1 cellular context compared by ENCODE assay signal in the genomic region with DNA sequence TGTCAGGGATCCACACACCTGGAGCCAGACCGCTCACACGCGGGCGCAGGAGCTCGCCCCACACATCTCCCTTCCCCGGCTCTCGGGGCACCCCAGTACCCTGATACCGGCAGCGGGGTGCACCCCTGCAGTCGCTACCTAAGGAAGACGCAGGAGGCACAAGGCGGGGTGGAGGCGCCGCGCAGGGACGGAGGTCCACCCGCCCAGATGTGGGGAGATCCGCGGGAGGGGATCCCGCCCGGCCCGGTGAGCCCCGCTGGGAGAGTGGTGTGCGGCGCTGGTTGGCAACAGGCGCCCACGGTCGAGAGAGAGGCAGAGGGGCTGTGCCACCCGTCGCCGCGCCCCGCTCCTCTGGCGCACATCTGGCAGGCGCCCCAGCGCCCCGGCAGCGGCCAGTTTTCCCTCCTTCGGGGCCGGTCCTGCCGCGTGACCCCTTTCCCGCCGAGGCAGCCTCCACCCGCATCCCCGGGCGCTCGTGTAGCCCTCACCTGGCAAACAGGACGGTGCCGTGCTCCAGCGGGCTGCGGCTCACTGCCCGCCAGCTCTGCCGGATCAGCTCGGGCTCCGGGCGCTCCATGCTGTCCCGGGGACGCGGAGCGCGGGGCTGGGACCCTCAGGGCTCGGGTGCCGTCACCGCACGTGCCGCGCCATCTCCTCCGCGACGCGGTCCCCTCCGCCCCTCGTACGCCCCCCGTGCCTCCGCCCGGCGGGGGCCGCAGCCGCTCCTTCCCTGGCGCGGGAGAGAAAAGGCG.
A peak's percentile ranks its signal among the peaks of the same experiment; 100 is the strongest.
TF ChIP-seq lines count a peak whose summit lies in the region.

No MANE protein-coding gene starts in this region.

TF ChIP-seq in WTC11, 78 proteins besides CTCF, POLR2A, EP300 and RAD21 (continued from another document):
- TF ChIP-seq, protein P1, sequence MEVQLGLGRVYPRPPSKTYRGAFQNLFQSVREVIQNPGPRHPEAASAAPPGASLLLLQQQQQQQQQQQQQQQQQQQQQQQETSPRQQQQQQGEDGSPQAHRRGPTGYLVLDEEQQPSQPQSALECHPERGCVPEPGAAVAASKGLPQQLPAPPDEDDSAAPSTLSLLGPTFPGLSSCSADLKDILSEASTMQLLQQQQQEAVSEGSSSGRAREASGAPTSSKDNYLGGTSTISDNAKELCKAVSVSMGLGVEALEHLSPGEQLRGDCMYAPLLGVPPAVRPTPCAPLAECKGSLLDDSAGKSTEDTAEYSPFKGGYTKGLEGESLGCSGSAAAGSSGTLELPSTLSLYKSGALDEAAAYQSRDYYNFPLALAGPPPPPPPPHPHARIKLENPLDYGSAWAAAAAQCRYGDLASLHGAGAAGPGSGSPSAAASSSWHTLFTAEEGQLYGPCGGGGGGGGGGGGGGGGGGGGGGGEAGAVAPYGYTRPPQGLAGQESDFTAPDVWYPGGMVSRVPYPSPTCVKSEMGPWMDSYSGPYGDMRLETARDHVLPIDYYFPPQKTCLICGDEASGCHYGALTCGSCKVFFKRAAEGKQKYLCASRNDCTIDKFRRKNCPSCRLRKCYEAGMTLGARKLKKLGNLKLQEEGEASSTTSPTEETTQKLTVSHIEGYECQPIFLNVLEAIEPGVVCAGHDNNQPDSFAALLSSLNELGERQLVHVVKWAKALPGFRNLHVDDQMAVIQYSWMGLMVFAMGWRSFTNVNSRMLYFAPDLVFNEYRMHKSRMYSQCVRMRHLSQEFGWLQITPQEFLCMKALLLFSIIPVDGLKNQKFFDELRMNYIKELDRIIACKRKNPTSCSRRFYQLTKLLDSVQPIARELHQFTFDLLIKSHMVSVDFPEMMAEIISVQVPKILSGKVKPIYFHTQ (CRISPR knock-in tag; IDR thresholded peaks at IDR 0.05), result no peak
- TF ChIP-seq GRHL2 (CRISPR knock-in tag; IDR thresholded peaks at IDR 0.05; ENCODE audit: insufficient replicate concordance, severe bottlenecking), result no peak
- no peak for TF ChIP-seq JUN (CRISPR knock-in tag; IDR thresholded peaks at IDR 0.05)
- TF ChIP-seq, protein P2, sequence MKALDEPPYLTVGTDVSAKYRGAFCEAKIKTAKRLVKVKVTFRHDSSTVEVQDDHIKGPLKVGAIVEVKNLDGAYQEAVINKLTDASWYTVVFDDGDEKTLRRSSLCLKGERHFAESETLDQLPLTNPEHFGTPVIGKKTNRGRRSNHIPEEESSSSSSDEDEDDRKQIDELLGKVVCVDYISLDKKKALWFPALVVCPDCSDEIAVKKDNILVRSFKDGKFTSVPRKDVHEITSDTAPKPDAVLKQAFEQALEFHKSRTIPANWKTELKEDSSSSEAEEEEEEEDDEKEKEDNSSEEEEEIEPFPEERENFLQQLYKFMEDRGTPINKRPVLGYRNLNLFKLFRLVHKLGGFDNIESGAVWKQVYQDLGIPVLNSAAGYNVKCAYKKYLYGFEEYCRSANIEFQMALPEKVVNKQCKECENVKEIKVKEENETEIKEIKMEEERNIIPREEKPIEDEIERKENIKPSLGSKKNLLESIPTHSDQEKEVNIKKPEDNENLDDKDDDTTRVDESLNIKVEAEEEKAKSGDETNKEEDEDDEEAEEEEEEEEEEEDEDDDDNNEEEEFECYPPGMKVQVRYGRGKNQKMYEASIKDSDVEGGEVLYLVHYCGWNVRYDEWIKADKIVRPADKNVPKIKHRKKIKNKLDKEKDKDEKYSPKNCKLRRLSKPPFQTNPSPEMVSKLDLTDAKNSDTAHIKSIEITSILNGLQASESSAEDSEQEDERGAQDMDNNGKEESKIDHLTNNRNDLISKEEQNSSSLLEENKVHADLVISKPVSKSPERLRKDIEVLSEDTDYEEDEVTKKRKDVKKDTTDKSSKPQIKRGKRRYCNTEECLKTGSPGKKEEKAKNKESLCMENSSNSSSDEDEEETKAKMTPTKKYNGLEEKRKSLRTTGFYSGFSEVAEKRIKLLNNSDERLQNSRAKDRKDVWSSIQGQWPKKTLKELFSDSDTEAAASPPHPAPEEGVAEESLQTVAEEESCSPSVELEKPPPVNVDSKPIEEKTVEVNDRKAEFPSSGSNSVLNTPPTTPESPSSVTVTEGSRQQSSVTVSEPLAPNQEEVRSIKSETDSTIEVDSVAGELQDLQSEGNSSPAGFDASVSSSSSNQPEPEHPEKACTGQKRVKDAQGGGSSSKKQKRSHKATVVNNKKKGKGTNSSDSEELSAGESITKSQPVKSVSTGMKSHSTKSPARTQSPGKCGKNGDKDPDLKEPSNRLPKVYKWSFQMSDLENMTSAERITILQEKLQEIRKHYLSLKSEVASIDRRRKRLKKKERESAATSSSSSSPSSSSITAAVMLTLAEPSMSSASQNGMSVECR (CRISPR knock-in tag; IDR thresholded peaks at IDR 0.05; ENCODE audit: borderline replicate concordance), result peak; percentile 50; the same call in 1 of the 2 replicates
- TF ChIP-seq, protein P3, sequence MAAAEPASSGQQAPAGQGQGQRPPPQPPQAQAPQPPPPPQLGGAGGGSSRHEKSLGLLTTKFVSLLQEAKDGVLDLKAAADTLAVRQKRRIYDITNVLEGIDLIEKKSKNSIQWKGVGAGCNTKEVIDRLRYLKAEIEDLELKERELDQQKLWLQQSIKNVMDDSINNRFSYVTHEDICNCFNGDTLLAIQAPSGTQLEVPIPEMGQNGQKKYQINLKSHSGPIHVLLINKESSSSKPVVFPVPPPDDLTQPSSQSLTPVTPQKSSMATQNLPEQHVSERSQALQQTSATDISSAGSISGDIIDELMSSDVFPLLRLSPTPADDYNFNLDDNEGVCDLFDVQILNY (CRISPR knock-in tag; IDR thresholded peaks at IDR 0.05), result no peak
- TF ChIP-seq GTF2I (CRISPR knock-in tag; conservative IDR thresholded peaks at IDR 0.05), result no peak
- TF ChIP-seq ATF1 (CRISPR knock-in tag; IDR thresholded peaks at IDR 0.05), result no peak
- no peak for TF ChIP-seq ZNF423 (CRISPR knock-in tag; IDR thresholded peaks at IDR 0.05)
- TF ChIP-seq, protein P4, sequence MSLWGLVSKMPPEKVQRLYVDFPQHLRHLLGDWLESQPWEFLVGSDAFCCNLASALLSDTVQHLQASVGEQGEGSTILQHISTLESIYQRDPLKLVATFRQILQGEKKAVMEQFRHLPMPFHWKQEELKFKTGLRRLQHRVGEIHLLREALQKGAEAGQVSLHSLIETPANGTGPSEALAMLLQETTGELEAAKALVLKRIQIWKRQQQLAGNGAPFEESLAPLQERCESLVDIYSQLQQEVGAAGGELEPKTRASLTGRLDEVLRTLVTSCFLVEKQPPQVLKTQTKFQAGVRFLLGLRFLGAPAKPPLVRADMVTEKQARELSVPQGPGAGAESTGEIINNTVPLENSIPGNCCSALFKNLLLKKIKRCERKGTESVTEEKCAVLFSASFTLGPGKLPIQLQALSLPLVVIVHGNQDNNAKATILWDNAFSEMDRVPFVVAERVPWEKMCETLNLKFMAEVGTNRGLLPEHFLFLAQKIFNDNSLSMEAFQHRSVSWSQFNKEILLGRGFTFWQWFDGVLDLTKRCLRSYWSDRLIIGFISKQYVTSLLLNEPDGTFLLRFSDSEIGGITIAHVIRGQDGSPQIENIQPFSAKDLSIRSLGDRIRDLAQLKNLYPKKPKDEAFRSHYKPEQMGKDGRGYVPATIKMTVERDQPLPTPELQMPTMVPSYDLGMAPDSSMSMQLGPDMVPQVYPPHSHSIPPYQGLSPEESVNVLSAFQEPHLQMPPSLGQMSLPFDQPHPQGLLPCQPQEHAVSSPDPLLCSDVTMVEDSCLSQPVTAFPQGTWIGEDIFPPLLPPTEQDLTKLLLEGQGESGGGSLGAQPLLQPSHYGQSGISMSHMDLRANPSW (CRISPR knock-in tag; conservative IDR thresholded peaks at IDR 0.05; ENCODE audit: low read depth), result no peak
- no peak for TF ChIP-seq KAT7 (CRISPR knock-in tag; IDR thresholded peaks at IDR 0.05; ENCODE audit: borderline replicate concordance)
- TF ChIP-seq MYBL2 (CRISPR knock-in tag; IDR thresholded peaks at IDR 0.05), result peak; percentile 24; the same call in 1 of the 2 replicates
- peak; percentile 30; the same call in 1 of the 2 replicates for TF ChIP-seq RELA (CRISPR knock-in tag; IDR thresholded peaks at IDR 0.05; ENCODE audit: borderline replicate concordance)
- TF ChIP-seq, protein P5, sequence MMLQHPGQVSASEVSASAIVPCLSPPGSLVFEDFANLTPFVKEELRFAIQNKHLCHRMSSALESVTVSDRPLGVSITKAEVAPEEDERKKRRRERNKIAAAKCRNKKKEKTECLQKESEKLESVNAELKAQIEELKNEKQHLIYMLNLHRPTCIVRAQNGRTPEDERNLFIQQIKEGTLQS (CRISPR knock-in tag; conservative IDR thresholded peaks at IDR 0.05), result no peak
- TF ChIP-seq TP53 (CRISPR knock-in tag; IDR thresholded peaks at IDR 0.05), result no peak
- TF ChIP-seq, protein P6, sequence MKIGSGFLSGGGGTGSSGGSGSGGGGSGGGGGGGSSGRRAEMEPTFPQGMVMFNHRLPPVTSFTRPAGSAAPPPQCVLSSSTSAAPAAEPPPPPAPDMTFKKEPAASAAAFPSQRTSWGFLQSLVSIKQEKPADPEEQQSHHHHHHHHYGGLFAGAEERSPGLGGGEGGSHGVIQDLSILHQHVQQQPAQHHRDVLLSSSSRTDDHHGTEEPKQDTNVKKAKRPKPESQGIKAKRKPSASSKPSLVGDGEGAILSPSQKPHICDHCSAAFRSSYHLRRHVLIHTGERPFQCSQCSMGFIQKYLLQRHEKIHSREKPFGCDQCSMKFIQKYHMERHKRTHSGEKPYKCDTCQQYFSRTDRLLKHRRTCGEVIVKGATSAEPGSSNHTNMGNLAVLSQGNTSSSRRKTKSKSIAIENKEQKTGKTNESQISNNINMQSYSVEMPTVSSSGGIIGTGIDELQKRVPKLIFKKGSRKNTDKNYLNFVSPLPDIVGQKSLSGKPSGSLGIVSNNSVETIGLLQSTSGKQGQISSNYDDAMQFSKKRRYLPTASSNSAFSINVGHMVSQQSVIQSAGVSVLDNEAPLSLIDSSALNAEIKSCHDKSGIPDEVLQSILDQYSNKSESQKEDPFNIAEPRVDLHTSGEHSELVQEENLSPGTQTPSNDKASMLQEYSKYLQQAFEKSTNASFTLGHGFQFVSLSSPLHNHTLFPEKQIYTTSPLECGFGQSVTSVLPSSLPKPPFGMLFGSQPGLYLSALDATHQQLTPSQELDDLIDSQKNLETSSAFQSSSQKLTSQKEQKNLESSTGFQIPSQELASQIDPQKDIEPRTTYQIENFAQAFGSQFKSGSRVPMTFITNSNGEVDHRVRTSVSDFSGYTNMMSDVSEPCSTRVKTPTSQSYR (CRISPR knock-in tag; IDR thresholded peaks at IDR 0.05), result no peak
- TF ChIP-seq, protein P7, sequence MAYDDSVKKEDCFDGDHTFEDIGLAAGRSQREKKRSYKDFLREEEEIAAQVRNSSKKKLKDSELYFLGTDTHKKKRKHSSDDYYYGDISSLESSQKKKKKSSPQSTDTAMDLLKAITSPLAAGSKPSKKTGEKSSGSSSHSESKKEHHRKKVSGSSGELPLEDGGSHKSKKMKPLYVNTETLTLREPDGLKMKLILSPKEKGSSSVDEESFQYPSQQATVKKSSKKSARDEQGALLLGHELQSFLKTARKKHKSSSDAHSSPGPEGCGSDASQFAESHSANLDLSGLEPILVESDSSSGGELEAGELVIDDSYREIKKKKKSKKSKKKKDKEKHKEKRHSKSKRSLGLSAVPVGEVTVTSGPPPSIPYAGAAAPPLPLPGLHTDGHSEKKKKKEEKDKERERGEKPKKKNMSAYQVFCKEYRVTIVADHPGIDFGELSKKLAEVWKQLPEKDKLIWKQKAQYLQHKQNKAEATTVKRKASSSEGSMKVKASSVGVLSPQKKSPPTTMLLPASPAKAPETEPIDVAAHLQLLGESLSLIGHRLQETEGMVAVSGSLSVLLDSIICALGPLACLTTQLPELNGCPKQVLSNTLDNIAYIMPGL (CRISPR knock-in tag; IDR thresholded peaks at IDR 0.05), result peak; percentile 59; the same call in 1 of the 2 replicates
- no peak for TF ChIP-seq NR3C1 (CRISPR knock-in tag; conservative IDR thresholded peaks at IDR 0.05; ENCODE audit: low read depth)
- TF ChIP-seq, protein P8, sequence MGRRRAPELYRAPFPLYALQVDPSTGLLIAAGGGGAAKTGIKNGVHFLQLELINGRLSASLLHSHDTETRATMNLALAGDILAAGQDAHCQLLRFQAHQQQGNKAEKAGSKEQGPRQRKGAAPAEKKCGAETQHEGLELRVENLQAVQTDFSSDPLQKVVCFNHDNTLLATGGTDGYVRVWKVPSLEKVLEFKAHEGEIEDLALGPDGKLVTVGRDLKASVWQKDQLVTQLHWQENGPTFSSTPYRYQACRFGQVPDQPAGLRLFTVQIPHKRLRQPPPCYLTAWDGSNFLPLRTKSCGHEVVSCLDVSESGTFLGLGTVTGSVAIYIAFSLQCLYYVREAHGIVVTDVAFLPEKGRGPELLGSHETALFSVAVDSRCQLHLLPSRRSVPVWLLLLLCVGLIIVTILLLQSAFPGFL (CRISPR knock-in tag; IDR thresholded peaks at IDR 0.05; ENCODE audit: borderline replicate concordance), result no peak
- TF ChIP-seq, protein P9, sequence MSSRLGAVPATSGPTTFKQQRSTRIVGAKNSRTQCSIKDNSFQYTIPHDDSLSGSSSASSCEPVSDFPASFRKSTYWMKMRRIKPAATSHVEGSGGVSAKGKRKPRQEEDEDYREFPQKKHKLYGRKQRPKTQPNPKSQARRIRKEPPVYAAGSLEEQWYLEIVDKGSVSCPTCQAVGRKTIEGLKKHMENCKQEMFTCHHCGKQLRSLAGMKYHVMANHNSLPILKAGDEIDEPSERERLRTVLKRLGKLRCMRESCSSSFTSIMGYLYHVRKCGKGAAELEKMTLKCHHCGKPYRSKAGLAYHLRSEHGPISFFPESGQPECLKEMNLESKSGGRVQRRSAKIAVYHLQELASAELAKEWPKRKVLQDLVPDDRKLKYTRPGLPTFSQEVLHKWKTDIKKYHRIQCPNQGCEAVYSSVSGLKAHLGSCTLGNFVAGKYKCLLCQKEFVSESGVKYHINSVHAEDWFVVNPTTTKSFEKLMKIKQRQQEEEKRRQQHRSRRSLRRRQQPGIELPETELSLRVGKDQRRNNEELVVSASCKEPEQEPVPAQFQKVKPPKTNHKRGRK (CRISPR knock-in tag; IDR thresholded peaks at IDR 0.05; ENCODE audit: borderline replicate concordance), result no peak
